Comparison of ENCODE assay signal across 13 cellular contexts in genomic region chr20:13659288-13659687, GRCh38. TPM values are rescaled to one million over a fixed set of nuclear protein-coding genes. Genes with fewer than 3 reads are reported as not detected.
DNase-seq lines count a peak whose midpoint lies in the region; ATAC-seq and TF ChIP-seq lines count a peak whose summit lies in the region.
"Had no signal": no experiment of that assay in that cellular context is flagged by ENCODE, and none has a peak within 500 bp of the region (broad histone marks: within the 10 kb centered on the region; RNA-seq: fewer than 3 reads in every experiment).

No MANE protein-coding gene starts in this region.

- no peaks in the 10 kb centered on the region for H3K36me3 ChIP-seq in adrenal gland (replicated peaks in 1 of 2)
- H3K36me3 ChIP-seq in osteoblast (ENCODE audit: insufficient read depth, low read length): no peaks in the 10 kb centered on the region
- no peaks in the 10 kb centered on the region for H3K36me3 ChIP-seq in upper lobe of left lung
- H3K36me3 ChIP-seq: transverse colon had no signal

- 72 to 90% (median 78%) methylated on average over 3 of the region's 3 CpGs for WGBS in adrenal gland, 4 donors
- 78 to 85% methylated on average over 3 of the region's 3 CpGs for WGBS in upper lobe of left lung, 2 donors

- H3K4me1 ChIP-seq in adrenal gland (replicated peaks in 1 of 2) (no peaks in the 10 kb centered on the region), osteoblast (ENCODE audit: insufficient read depth, low read length) (no peaks in the 10 kb centered on the region), upper lobe of left lung (no peaks in the 10 kb centered on the region)
- H3K4me1 ChIP-seq: transverse colon had no signal

- H3K9me3 ChIP-seq in T-helper 17 cell (ENCODE audit: control insufficient read depth, low read length, poor library complexity, severe bottlenecking) (no peaks in the 10 kb centered on the region), adrenal gland (replicated peaks in 1 of 3) (no peaks in the 10 kb centered on the region), osteoblast (ENCODE audit: low read depth, low read length) (no peaks in the 10 kb centered on the region), upper lobe of left lung (no peaks in the 10 kb centered on the region)
- H3K9me3 ChIP-seq: transverse colon had no signal

- H3K27ac ChIP-seq in adrenal gland (no peak overlapping the region), osteoblast (ENCODE audit: low read depth, low read length) (no peak overlapping the region), upper lobe of left lung (no peak overlapping the region)
- H3K27ac ChIP-seq: transverse colon had no signal

- no peaks in the 10 kb centered on the region for H3K79me2 ChIP-seq in osteoblast (ENCODE audit: insufficient read depth, low read length)

- no peak for TF ChIP-seq EP300 in upper lobe of left lung (IDR thresholded peaks at IDR 0.05)

- no peak overlapping the region for H3K4me3 ChIP-seq in adrenal gland
- H3K4me3 ChIP-seq in osteoblast (ENCODE audit: insufficient read depth, low read length): no peak overlapping the region
- H3K4me3 ChIP-seq in upper lobe of left lung: no peak overlapping the region
- H3K4me3 ChIP-seq: transverse colon had no signal

- H4K20me1 ChIP-seq in osteoblast (ENCODE audit: insufficient read depth, low read length): no peaks in the 10 kb centered on the region

- no peaks in the 10 kb centered on the region for H3K36me3 Mint-ChIP-seq in T-helper 17 cell (ENCODE audit: low read depth)

- H3K4me3 Mint-ChIP-seq in T-helper 17 cell: no peak overlapping the region
- H3K4me3 Mint-ChIP-seq: activated CD8-positive, alpha-beta T cell treated with anti-CD3 and anti-CD28 coated beads for 36 hours; neural crest cell had no signal

- intact Hi-C loops in adrenal gland (cut with DNase I): no loop called here

- H3K27me3 Mint-ChIP-seq in T-helper 17 cell: peaks cover 27% of the 10 kb centered on the region

- no peaks in the 10 kb centered on the region for H3K4me1 Mint-ChIP-seq in T-helper 17 cell
- H3K4me1 Mint-ChIP-seq: neural crest cell had no signal

- H3K27me3 ChIP-seq in adrenal gland (no peaks in the 10 kb centered on the region), osteoblast (ENCODE audit: insufficient read depth, low read length) (peaks cover 3% of the 10 kb centered on the region), upper lobe of left lung (no peaks in the 10 kb centered on the region)
- H3K27me3 ChIP-seq: transverse colon had no signal

- no peak for TF ChIP-seq CTCF in adrenal gland (IDR thresholded peaks at IDR 0.05)
- no peak for TF ChIP-seq CTCF in osteoblast (IDR thresholded peaks at IDR 0.05; ENCODE audit: extremely low read depth, low read depth, low read length)
- TF ChIP-seq CTCF in upper lobe of left lung (IDR thresholded peaks at IDR 0.05): no peak

- H2AFZ ChIP-seq in osteoblast (ENCODE audit: low read length): no peak overlapping the region

- ATAC-seq in GM18519 (IDR thresholded peaks at IDR 0.05; ENCODE audit: low FRiP score, unreplicated experiment): peak; percentile 93
- peak; percentile 94 for ATAC-seq in GM21529 (IDR thresholded peaks at IDR 0.05; ENCODE audit: unreplicated experiment)
- peak; percentile 93 for ATAC-seq in HG03108 (IDR thresholded peaks at IDR 0.05; ENCODE audit: unreplicated experiment)
- ATAC-seq in T-helper 17 cell: peak; percentile 57
- no peak for ATAC-seq in upper lobe of left lung (ENCODE audit: low FRiP score in 2 of 2)
- no peak for ATAC-seq in stimulated activated naive CD8-positive, alpha-beta T cell treated with anti-CD3 and anti-CD28 coated beads, Interleukin-15, Interleukin-2, amounts not matched to agents 100 U/mL and 50 U/mL, for 24 hours
- ATAC-seq: activated CD8-positive, alpha-beta T cell treated with anti-CD3 and anti-CD28 coated beads for 36 hours had no signal

- TF ChIP-seq POLR2A in adrenal gland (IDR thresholded peaks at IDR 0.05): no peak
- TF ChIP-seq POLR2A in upper lobe of left lung (IDR thresholded peaks at IDR 0.05): no peak

- no peak overlapping the region for H3K27ac Mint-ChIP-seq in T-helper 17 cell
- H3K27ac Mint-ChIP-seq: activated CD8-positive, alpha-beta T cell treated with anti-CD3 and anti-CD28 coated beads for 36 hours had no signal

- no peak overlapping the region for H3K4me2 ChIP-seq in osteoblast (ENCODE audit: insufficient read depth, low read length)

- DNase-seq in T-helper 17 cell (no peak), adrenal gland (no peak), osteoblast (ENCODE audit: insufficient read length, low spot score, missing footprints) (no peak), upper lobe of left lung (no peak)
- DNase-seq in stimulated activated naive CD8-positive, alpha-beta T cell treated with anti-CD3 and anti-CD28 coated beads, Interleukin-15, Interleukin-2, amounts not matched to agents 100 U/mL and 50 U/mL, for 24 hours: no peak
- DNase-seq: activated CD8-positive, alpha-beta T cell treated with anti-CD3 and anti-CD28 coated beads for 36 hours; NCI-H1417; stimulated activated CD4-positive, alpha-beta T cell treated with anti-CD3 and anti-CD28 coated beads, Interleukin-2, amount 100 ng/mL, for 24 hours; transverse colon had no signal

RNA-seq across cellular contexts. Expression of gene TASP1, which starts 20.6 kb away (rescaled TPM):
- 10 to 100 TPM; 14.0 to 15.0 TPM for total RNA-seq in T-helper 17 cell
- 10 to 100 TPM in 4 of 8 donors, 1 to 10 TPM in 4; 4.8 to 13.0 (median 9.6) TPM for total RNA-seq in adrenal gland
- polyA plus RNA-seq in adrenal gland: 10 to 100 TPM in 1 of 3 donors, 1 to 10 TPM in 2; 3.6 to 11.6 (median 5.6) TPM
- total RNA-seq in osteoblast: 8.0 and 9.4 TPM in 2 replicates
- 10 to 100 TPM; 12.4 to 21.1 (median 14.0) TPM for total RNA-seq in upper lobe of left lung

Comparison
In these comparisons a context has a peak if more than half of its experiments do, and no peak if none do; other contexts are left out.
1. ATAC-seq: peak in GM18519 (single experiment), GM21529 (single experiment), HG03108 (single experiment) and T-helper 17 cell (single experiment); none in upper lobe of left lung (0 of 2) and stimulated activated naive CD8-positive, alpha-beta T cell treated with anti-CD3 and anti-CD28 coated beads, Interleukin-15, Interleukin-2, amounts not matched to agents 100 U/mL and 50 U/mL, for 24 hours (single experiment).